Comparison of ENCODE assay signal across 11 cellular contexts in the genomic region with DNA sequence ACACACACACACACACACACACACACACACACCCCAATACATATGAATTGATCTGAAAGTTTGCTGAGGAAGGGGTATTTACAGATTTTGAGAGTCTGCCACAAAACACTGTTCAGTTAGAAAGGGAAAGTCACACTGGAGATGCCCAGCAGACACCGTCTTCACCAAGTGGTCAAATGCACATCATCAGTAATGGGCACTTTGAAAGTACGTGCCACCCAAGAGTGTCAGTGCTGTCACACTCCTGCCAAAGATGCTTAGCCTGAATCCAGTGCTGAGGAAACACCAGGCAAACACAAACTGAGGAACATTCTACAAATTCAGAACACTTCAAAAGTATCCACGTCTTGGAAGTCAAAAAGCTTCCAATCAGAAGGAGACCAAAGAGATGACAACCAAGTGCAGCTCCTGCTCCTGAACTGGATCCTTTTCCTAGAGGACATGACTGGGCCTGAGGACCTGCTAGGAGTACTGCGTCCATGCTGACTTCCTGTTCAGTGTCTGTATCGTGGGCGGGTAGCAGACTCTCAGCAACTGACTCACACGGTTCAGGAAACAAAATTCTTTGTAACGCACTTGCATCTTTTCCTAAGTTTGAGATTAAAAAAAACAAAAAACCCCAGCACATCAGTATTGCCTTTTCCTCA. TPM values are rescaled to one million over a fixed set of nuclear protein-coding genes. Genes with fewer than 3 reads are reported as not detected.
DNase-seq lines count a peak whose midpoint lies in the region; ATAC-seq and TF ChIP-seq lines count a peak whose summit lies in the region.
"Had no signal": no experiment of that assay in that cellular context is flagged by ENCODE, and none has a peak within 500 bp of the region (broad histone marks: within the 10 kb centered on the region; RNA-seq: fewer than 3 reads in every experiment).

No MANE protein-coding gene starts in this region.

- peak overlapping the region; percentile 24 for H3K27ac Mint-ChIP-seq in activated naive CD4-positive, alpha-beta T cell treated with anti-CD3 and anti-CD28 coated beads, Interleukin-2, amount 10 ng/mL, durations not matched to agents 7 days and 5 days

- no peaks in the 10 kb centered on the region for H3K27me3 Mint-ChIP-seq in activated naive CD4-positive, alpha-beta T cell treated with anti-CD3 and anti-CD28 coated beads, Interleukin-2, amount 10 ng/mL, durations not matched to agents 7 days and 5 days
- H3K27me3 Mint-ChIP-seq: IgD-negative memory B cell had no signal

- H3K36me3 Mint-ChIP-seq in activated naive CD4-positive, alpha-beta T cell treated with anti-CD3 and anti-CD28 coated beads, Interleukin-2, amount 10 ng/mL, durations not matched to agents 7 days and 5 days: peaks cover 34% of the 10 kb centered on the region

- CTCF ChIA-PET in activated naive CD4-positive, alpha-beta T cell treated with anti-CD3 and anti-CD28 coated beads, Interleukin-2, amount 10 ng/mL, durations not matched to agents 7 days and 5 days (lab: Charles Lee): interaction anchor here (1.6 kb wide), 1 partner anchor 425 kb away, joined by 3 read pairs; no protein-coding TSS in a partner anchor

- peaks cover 0 to 11% of the 10 kb centered on the region in 2 donors for H3K4me1 ChIP-seq in right atrium auricular region

- H3K4me1 Mint-ChIP-seq in activated naive CD4-positive, alpha-beta T cell treated with anti-CD3 and anti-CD28 coated beads, Interleukin-2, amount 10 ng/mL, durations not matched to agents 7 days and 5 days: peaks cover 12% of the 10 kb centered on the region

- H3K36me3 ChIP-seq in right atrium auricular region: peaks cover 62% of the 10 kb centered on the region

- H3K9me3 ChIP-seq in right atrium auricular region: no peaks in the 10 kb centered on the region

- H3K9me3 Mint-ChIP-seq in activated naive CD4-positive, alpha-beta T cell treated with anti-CD3 and anti-CD28 coated beads, Interleukin-2, amount 10 ng/mL, durations not matched to agents 7 days and 5 days: no peaks in the 10 kb centered on the region
- H3K9me3 Mint-ChIP-seq: IgD-negative memory B cell had no signal

- H3K27me3 ChIP-seq in right atrium auricular region: no peaks in the 10 kb centered on the region

- no peak overlapping the region for H3K4me3 ChIP-seq in right atrium auricular region

- ATAC-seq in activated CD4-positive, CD25-positive, alpha-beta regulatory T cell treated with anti-CD3 and anti-CD28 coated beads, Interleukin-2, amount 50 U/mL, for 24 hours: peak; percentile 63 to 64

- H3K27ac ChIP-seq in right atrium auricular region: peak overlapping the region; percentile 35 to 56
- H3K27ac ChIP-seq: VCaP had no signal

- DNase-seq in activated CD4-positive, CD25-positive, alpha-beta regulatory T cell treated with anti-CD3 and anti-CD28 coated beads, Interleukin-2, amount 50 U/mL, for 72 hours: no peak
- no peak for DNase-seq in activated naive CD4-positive, alpha-beta T cell treated with anti-CD3 and anti-CD28 coated beads, Interleukin-2, amount 10 ng/mL, durations not matched to agents 7 days and 5 days
- DNase-seq in right atrium auricular region (ENCODE audit: low spot score) (peak; percentile 61), NCI-H2227 (lab: John Stamatoyannopoulos, UW; ENCODE audit: unreplicated experiment) (no peak), DMS153 (lab: John Stamatoyannopoulos, UW) (no peak), NCI-H1694 treated with DMSO at 0.1 percent for 48 hours (lab: John Stamatoyannopoulos, UW) (no peak)
- peak; percentile 46 for DNase-seq in stimulated activated CD8-positive, alpha-beta memory T cell treated with anti-CD3 and anti-CD28 coated beads, Interleukin-4, amount 100 ng/mL, for 48 hours
- DNase-seq: hippocampal formation had no signal

- H3K4me3 Mint-ChIP-seq in activated naive CD4-positive, alpha-beta T cell treated with anti-CD3 and anti-CD28 coated beads, Interleukin-2, amount 10 ng/mL, durations not matched to agents 7 days and 5 days: no peak overlapping the region
- H3K4me3 Mint-ChIP-seq: IgD-negative memory B cell had no signal

- TF ChIP-seq CTCF in right atrium auricular region (IDR thresholded peaks at IDR 0.05): no peak

RNA-seq across cellular contexts. Expression of a gene that starts 18.6 kb away (rescaled TPM):
- total RNA-seq in right atrium auricular region: 100 to 1,000 TPM; 142 to 159 TPM

RNA-seq across cellular contexts. Expression of a gene that starts 56.8 kb away (rescaled TPM):
- 1 to 10 TPM; 5.9 to 6.9 TPM for total RNA-seq in right atrium auricular region

Comparison
In these comparisons a context has a peak if more than half of its experiments do, and no peak if none do; other contexts are left out.
1. DNase-seq: peak in right atrium auricular region (single experiment) and stimulated activated CD8-positive, alpha-beta memory T cell treated with anti-CD3 and anti-CD28 coated beads, Interleukin-4, amount 100 ng/mL, for 48 hours (single experiment); none in activated CD4-positive, CD25-positive, alpha-beta regulatory T cell treated with anti-CD3 and anti-CD28 coated beads, Interleukin-2, amount 50 U/mL, for 72 hours (single experiment), activated naive CD4-positive, alpha-beta T cell treated with anti-CD3 and anti-CD28 coated beads, Interleukin-2, amount 10 ng/mL, durations not matched to agents 7 days and 5 days (single experiment), NCI-H2227 (single experiment), DMS153 (single experiment) and NCI-H1694 treated with DMSO at 0.1 percent for 48 hours (single experiment).